8 cellular contexts compared by ENCODE assay signal in the genomic region with DNA sequence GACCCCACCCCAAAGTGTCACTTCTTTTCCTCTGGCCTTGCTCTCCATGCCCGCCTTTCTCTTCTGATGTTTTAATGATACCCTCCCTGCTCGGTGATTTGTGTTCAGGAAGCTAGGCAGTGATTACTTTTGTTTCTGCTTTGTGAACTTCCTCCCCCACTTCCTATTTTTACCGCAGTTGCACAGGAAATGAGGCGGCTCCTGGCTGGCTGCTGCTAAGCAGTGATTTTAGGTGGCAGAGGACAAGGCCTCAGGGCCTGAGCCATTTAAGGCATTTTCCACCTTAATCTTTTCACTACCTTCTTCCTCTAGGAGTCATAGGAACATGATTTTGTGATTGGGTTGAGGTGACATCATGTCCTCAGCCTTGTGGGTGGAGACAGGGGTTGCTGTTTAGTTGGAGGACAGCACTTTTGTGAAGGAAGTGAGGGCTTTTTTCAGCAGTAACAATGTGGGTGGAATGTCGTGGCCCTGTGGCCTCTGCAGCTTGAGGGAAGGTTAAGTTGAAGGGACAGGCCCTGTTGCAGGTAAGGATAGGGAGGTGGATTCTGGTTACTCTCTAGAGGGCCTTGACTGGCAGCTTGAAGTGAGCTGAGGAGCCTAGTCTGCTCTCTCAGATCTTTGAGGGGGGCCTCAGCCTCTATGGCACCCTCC. TPM values are rescaled to one million over a fixed set of nuclear protein-coding genes. Genes with fewer than 3 reads are reported as not detected.
DNase-seq lines count a peak whose midpoint lies in the region; ATAC-seq lines count a peak whose summit lies in the region.

No MANE protein-coding gene starts in this region.

- peak overlapping the region; percentile 65 for H3K4me3 ChIP-seq in Karpas-422 (ENCODE audit: low read length)

- DNase-seq in AG08395 (ENCODE audit: low spot score): peak; percentile 43
- peak; percentile 93 for DNase-seq in Karpas-422
- peak; percentile 68 to 70 for DNase-seq in activated CD4-positive, alpha-beta T cell treated with anti-CD3 and anti-CD28 coated beads for 4 hours
- DNase-seq in dedifferentiated amniotic fluid mesenchymal stem cell (ENCODE audit: extremely low spot score): peak; percentile 59
- DNase-seq in lung microvascular endothelial cell (ENCODE audit: low read depth in 2 of 2): peak; percentile 96
- DNase-seq in stimulated activated CD8-positive, alpha-beta memory T cell treated with anti-CD3 and anti-CD28 coated beads, Interleukin-15, amount 100 ng/mL, for 48 hours (ENCODE audit: low read depth in 2 of 2): peak; percentile 39 to 42

- peaks cover 94% of the 10 kb centered on the region for H3K79me2 ChIP-seq in Karpas-422 (ENCODE audit: low read length)

- no peaks in the 10 kb centered on the region for H4K20me1 ChIP-seq in Karpas-422 (ENCODE audit: insufficient read depth, low read depth, low read length)

- H3K4me2 ChIP-seq in Karpas-422 (ENCODE audit: low read depth, low read length, poor library complexity, severe bottlenecking): peak overlapping the region; percentile 93

- peaks cover 57% of the 10 kb centered on the region for H3K4me1 ChIP-seq in Karpas-422 (ENCODE audit: low read length)

- H3K9ac ChIP-seq in Karpas-422 (ENCODE audit: low read length): peak overlapping the region; percentile 88

- peak overlapping the region; percentile 95 for H3K27ac ChIP-seq in Karpas-422 (ENCODE audit: low read length)

- H3K9me3 ChIP-seq in Karpas-422 (ENCODE audit: low read length): no peaks in the 10 kb centered on the region

- H3K9me2 ChIP-seq in Karpas-422 (replicated peaks; ENCODE audit: insufficient read depth, low read length): no peaks in the 10 kb centered on the region

- H3K36me3 ChIP-seq in Karpas-422 (ENCODE audit: insufficient read depth, low read length): peaks cover 4% of the 10 kb centered on the region; the same call in 1 of the 2 replicates

- ATAC-seq in GM19463 (IDR thresholded peaks at IDR 0.05; ENCODE audit: unreplicated experiment): peak; percentile 58
- ATAC-seq in GM18873 (IDR thresholded peaks at IDR 0.05; ENCODE audit: low FRiP score, unreplicated experiment): no peak

- peak overlapping the region; percentile 40; the same call in 1 of the 2 replicates for H2AFZ ChIP-seq in Karpas-422 (ENCODE audit: low read length)

- H3K27me3 ChIP-seq in Karpas-422 (ENCODE audit: low read length): no peaks in the 10 kb centered on the region

RNA-seq across cellular contexts. Expression of a gene that starts 15.7 kb away (rescaled TPM):
- 22.1 and 22.8 TPM in 2 replicates for total RNA-seq in Karpas-422 (2014; rRNA removed; shearing (Covaris generic); ENCODE audit: low replicate concordance)
- total RNA-seq in lung microvascular endothelial cell: 25.1 and 26.8 TPM in 2 replicates

Comparison
In these comparisons a context has a peak if more than half of its experiments do, and no peak if none do; other contexts are left out.
1. DNase-seq: peak in every context shown above with its lines; median percentile 96 in lung microvascular endothelial cell; 93 in Karpas-422; 69 in activated CD4-positive, alpha-beta T cell treated with anti-CD3 and anti-CD28 coated beads for 4 hours; 59 in dedifferentiated amniotic fluid mesenchymal stem cell; 43 in AG08395; 40 in stimulated activated CD8-positive, alpha-beta memory T cell treated with anti-CD3 and anti-CD28 coated beads, Interleukin-15, amount 100 ng/mL, for 48 hours.